ENCODE assay signal across 8 cellular contexts in the genomic region with DNA sequence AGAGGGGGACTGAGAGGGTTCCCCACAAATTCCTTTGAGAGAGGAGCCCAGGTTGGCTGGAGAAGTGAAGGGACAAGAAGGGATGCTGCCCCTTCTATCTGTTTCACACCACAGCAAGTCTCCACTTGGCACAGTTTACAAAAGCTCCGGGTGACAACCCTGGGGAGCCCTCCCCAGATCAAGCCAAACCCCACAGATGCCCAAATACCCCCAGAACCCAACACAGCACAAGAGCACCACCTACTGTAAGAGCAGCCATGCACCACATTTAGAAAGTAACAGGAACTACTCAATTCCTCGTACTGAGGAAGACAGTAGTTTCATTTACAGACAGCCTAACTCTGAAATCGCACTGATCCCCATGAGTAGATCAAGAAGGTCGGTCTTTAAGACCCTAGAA.
A peak's percentile ranks its signal among the peaks of the same experiment; 100 is the strongest.
DNase-seq lines count a peak whose midpoint lies in the region; ATAC-seq and TF ChIP-seq lines count a peak whose summit lies in the region.

No MANE protein-coding gene starts in this region.

- TF ChIP-seq CTCF in LNCaP clone FGC (IDR thresholded peaks at IDR 0.05; ENCODE audit: control insufficient read depth, extremely low read depth, insufficient read depth), result 0 out of 2 replicates have a peak, but pooled peaks have one; percentile 22
- no peak for TF ChIP-seq CTCF in foreskin fibroblast (IDR thresholded peaks at IDR 0.05; ENCODE audit: low read depth, low read length)

- no peaks in the 10 kb centered on the region for H3K36me3 ChIP-seq in naive thymus-derived CD4-positive, alpha-beta T cell (ENCODE audit: control insufficient read depth in 2 of 3, insufficient read depth in 3 of 3, low read length in 3 of 3)

- in situ Hi-C loops in G401 (cut with HindIII; ENCODE audit: low sequenced_read_pairs), result no loop called here

- ATAC-seq in GM18511 (IDR thresholded peaks at IDR 0.05; ENCODE audit: unreplicated experiment) (peak; percentile 59), HG03520 (IDR thresholded peaks at IDR 0.05; ENCODE audit: unreplicated experiment) (no peak), HG03135 (IDR thresholded peaks at IDR 0.05; ENCODE audit: unreplicated experiment) (no peak)
- peak; percentile 85 for ATAC-seq in activated CD8-positive, alpha-beta T cell treated with anti-CD3 and anti-CD28 coated beads, Interleukin-2, amount 10 ng/mL, durations not matched to agents 7 days and 5 days
- ATAC-seq in naive thymus-derived CD4-positive, alpha-beta T cell, result peak; percentile 84

- H3K4me3 Mint-ChIP-seq in activated CD8-positive, alpha-beta T cell treated with anti-CD3 and anti-CD28 coated beads, Interleukin-2, amount 10 ng/mL, durations not matched to agents 7 days and 5 days, result no peak overlapping the region
- no peak overlapping the region for H3K4me3 Mint-ChIP-seq in naive thymus-derived CD4-positive, alpha-beta T cell

- H3K4me3 ChIP-seq in LNCaP clone FGC (ENCODE audit: low read depth, low read length), result no peak overlapping the region
- H3K4me3 ChIP-seq in naive thymus-derived CD4-positive, alpha-beta T cell (ENCODE audit: low read length), result no peak overlapping the region
- no peak overlapping the region for H3K4me3 ChIP-seq in foreskin fibroblast (ENCODE audit: low read depth in 1 of 2, low read length in 2 of 2)

- no peaks in the 10 kb centered on the region for H3K9me3 ChIP-seq in naive thymus-derived CD4-positive, alpha-beta T cell (ENCODE audit: control insufficient read depth in 2 of 3, low read length in 3 of 3)

- H3K36me3 Mint-ChIP-seq in activated CD8-positive, alpha-beta T cell treated with anti-CD3 and anti-CD28 coated beads, Interleukin-2, amount 10 ng/mL, durations not matched to agents 7 days and 5 days (ENCODE audit: low read depth), result no peaks in the 10 kb centered on the region
- no peaks in the 10 kb centered on the region for H3K36me3 Mint-ChIP-seq in naive thymus-derived CD4-positive, alpha-beta T cell

- H3K4me1 Mint-ChIP-seq in activated CD8-positive, alpha-beta T cell treated with anti-CD3 and anti-CD28 coated beads, Interleukin-2, amount 10 ng/mL, durations not matched to agents 7 days and 5 days (ENCODE audit: low read depth), result peaks cover 10% of the 10 kb centered on the region
- H3K4me1 Mint-ChIP-seq in naive thymus-derived CD4-positive, alpha-beta T cell, result peaks cover 0 to 18% (median 7%) of the 10 kb centered on the region in 7 donors

- DNase-seq in LNCaP clone FGC (ENCODE audit: low read depth) (no peak), G401 (ENCODE audit: low spot score) (no peak), foreskin fibroblast (no peak)
- DNase-seq in activated CD8-positive, alpha-beta T cell treated with anti-CD3 and anti-CD28 coated beads, Interleukin-2, amount 10 ng/mL, durations not matched to agents 7 days and 5 days, result peak; percentile 69
- DNase-seq in naive thymus-derived CD4-positive, alpha-beta T cell, result peak in 8 of 9 donors; percentile 21 to 62 (median 49)

- peak overlapping the region; percentile 73 for H3K27ac Mint-ChIP-seq in activated CD8-positive, alpha-beta T cell treated with anti-CD3 and anti-CD28 coated beads, Interleukin-2, amount 10 ng/mL, durations not matched to agents 7 days and 5 days
- peak overlapping the region in 7 of 9 donors; percentile 0 to 69 (median 40) for H3K27ac Mint-ChIP-seq in naive thymus-derived CD4-positive, alpha-beta T cell

- no peaks in the 10 kb centered on the region for H3K4me1 ChIP-seq in naive thymus-derived CD4-positive, alpha-beta T cell (ENCODE audit: control insufficient read depth in 2 of 2, insufficient read depth in 2 of 2, low read length in 2 of 2)

- CTCF ChIA-PET in activated CD8-positive, alpha-beta T cell treated with anti-CD3 and anti-CD28 coated beads, Interleukin-2, amount 10 ng/mL, durations not matched to agents 7 days and 5 days (lab: Charles Lee), result interaction anchor here (0.8 to 2.7 kb wide), 6 partner anchors 12 to 707 kb away, joined by 3 to 15 read pairs (median 4); no protein-coding TSS in a partner anchor
- CTCF ChIA-PET in naive thymus-derived CD4-positive, alpha-beta T cell (lab: Charles Lee), result interaction anchor here (1.4 kb wide), 1 partner anchor 704 kb away, joined by 6 read pairs; no protein-coding TSS in a partner anchor

- no peaks in the 10 kb centered on the region for H3K9me3 Mint-ChIP-seq in activated CD8-positive, alpha-beta T cell treated with anti-CD3 and anti-CD28 coated beads, Interleukin-2, amount 10 ng/mL, durations not matched to agents 7 days and 5 days (ENCODE audit: insufficient read depth)
- H3K9me3 Mint-ChIP-seq in naive thymus-derived CD4-positive, alpha-beta T cell, result no peaks in the 10 kb centered on the region

- POLR2A ChIA-PET in activated CD8-positive, alpha-beta T cell treated with anti-CD3 and anti-CD28 coated beads, Interleukin-2, amount 10 ng/mL, durations not matched to agents 7 days and 5 days (lab: Charles Lee), result no interaction called here
- POLR2A ChIA-PET in naive thymus-derived CD4-positive, alpha-beta T cell (lab: Charles Lee), result no interaction called here

- no peak overlapping the region for H3K27ac ChIP-seq in naive thymus-derived CD4-positive, alpha-beta T cell (ENCODE audit: low read depth, low read length)

- H3K27me3 Mint-ChIP-seq in activated CD8-positive, alpha-beta T cell treated with anti-CD3 and anti-CD28 coated beads, Interleukin-2, amount 10 ng/mL, durations not matched to agents 7 days and 5 days (ENCODE audit: low read depth), result no peaks in the 10 kb centered on the region
- H3K27me3 Mint-ChIP-seq in naive thymus-derived CD4-positive, alpha-beta T cell, result peaks cover 0 to 4% (median 2%) of the 10 kb centered on the region in 5 donors

- no peaks in the 10 kb centered on the region for H3K27me3 ChIP-seq in naive thymus-derived CD4-positive, alpha-beta T cell (ENCODE audit: control insufficient read depth in 2 of 2, insufficient read depth in 2 of 2, low read length in 2 of 2)

- intact Hi-C loops in naive thymus-derived CD4-positive, alpha-beta T cell (cut with micrococcal nuclease), result loop anchor here (1.0 to 5.0 kb wide), 12 partner anchors 54 to 968 kb away; a partner anchor contains a TSS

Comparison
In these comparisons a context has a peak if more than half of its experiments do, and no peak if none do; other contexts are left out.
1. ATAC-seq: peak in GM18511 (single experiment), activated CD8-positive, alpha-beta T cell treated with anti-CD3 and anti-CD28 coated beads, Interleukin-2, amount 10 ng/mL, durations not matched to agents 7 days and 5 days (single experiment) and naive thymus-derived CD4-positive, alpha-beta T cell (single experiment); none in HG03520 (single experiment) and HG03135 (single experiment).
2. DNase-seq: peak in activated CD8-positive, alpha-beta T cell treated with anti-CD3 and anti-CD28 coated beads, Interleukin-2, amount 10 ng/mL, durations not matched to agents 7 days and 5 days (single experiment) and naive thymus-derived CD4-positive, alpha-beta T cell (8 of 9); none in LNCaP clone FGC (single experiment), G401 (single experiment) and foreskin fibroblast (0 of 2).